11 cellular contexts compared by ENCODE assay signal in the genomic region with DNA sequence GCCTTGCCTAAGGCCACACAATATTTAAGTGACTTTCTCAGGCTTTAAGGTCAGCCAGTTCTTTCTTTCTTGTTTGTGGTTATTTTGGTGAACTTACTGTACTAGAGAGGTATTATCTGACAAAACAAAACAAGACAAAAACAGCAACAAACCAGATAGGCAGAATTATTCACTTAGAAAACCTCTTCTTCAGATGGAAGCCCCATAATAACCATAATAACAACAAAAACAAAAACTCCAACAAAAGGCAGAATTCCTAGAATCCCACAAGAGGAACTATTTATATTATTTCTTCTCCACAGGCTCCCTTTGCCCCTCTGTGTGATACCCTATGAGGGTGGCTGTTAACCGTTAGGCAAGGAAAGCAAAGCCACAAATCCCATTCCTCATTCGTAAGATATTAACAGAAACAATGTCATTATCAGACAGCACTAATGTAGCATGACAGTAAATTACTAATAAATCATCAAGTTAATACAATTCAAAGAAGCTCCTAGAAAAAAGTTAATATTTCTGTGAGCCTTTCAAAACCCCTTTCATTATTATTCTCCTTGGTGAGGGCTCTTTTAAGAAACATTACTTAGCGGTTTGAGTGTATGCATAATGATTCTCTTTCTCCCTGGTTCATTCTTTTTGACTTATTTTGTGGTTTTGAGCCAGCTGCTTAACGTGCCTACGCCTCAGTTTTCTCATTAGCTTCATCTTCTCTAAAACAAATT.
DNase-seq lines count a peak whose midpoint lies in the region; ATAC-seq, FAIRE-seq and TF ChIP-seq lines count a peak whose summit lies in the region.
"Had no signal": no experiment of that assay in that cellular context is flagged by ENCODE, and none has a peak within 500 bp of the region (broad histone marks: within the 10 kb centered on the region; RNA-seq: fewer than 3 reads in every experiment).

No MANE protein-coding gene starts in this region.

- H3K36me3 Mint-ChIP-seq in activated naive CD8-positive, alpha-beta T cell treated with anti-CD3 and anti-CD28 coated beads, Interleukin-2, amount 50 U/mL, for 24 hours (ENCODE audit: low read depth), result no peaks in the 10 kb centered on the region

- H3K9ac ChIP-seq in Karpas-422 (ENCODE audit: low read length), result no peak overlapping the region
- H3K9ac ChIP-seq: BLaER1 treated with 17β-estradiol and CSF1 and Interleukin-3, amounts not matched to agents 10 nM and 100 nM had no signal

- in situ Hi-C loops in astrocyte of the spinal cord (cut with HindIII; ENCODE audit: low sequenced_read_pairs), result no loop called here

- no peaks in the 10 kb centered on the region; the same call in 1 of the 2 replicates for H3K9me2 ChIP-seq in Karpas-422 (replicated peaks; ENCODE audit: insufficient read depth, low read length)

- H3K79me2 ChIP-seq in Karpas-422 (ENCODE audit: low read length), result no peaks in the 10 kb centered on the region

- H2AFZ ChIP-seq in Karpas-422 (ENCODE audit: low read length), result no peak overlapping the region

- H3K27ac Mint-ChIP-seq in activated naive CD8-positive, alpha-beta T cell treated with anti-CD3 and anti-CD28 coated beads, Interleukin-2, amount 50 U/mL, for 24 hours, result no peak overlapping the region

- no peak overlapping the region for H3K4me3 Mint-ChIP-seq in activated naive CD8-positive, alpha-beta T cell treated with anti-CD3 and anti-CD28 coated beads, Interleukin-2, amount 50 U/mL, for 24 hours

- H3K4me2 ChIP-seq in Karpas-422 (ENCODE audit: low read depth, low read length, poor library complexity, severe bottlenecking), result no peak overlapping the region
- H3K4me2 ChIP-seq: BLaER1 treated with 17β-estradiol and CSF1 and Interleukin-3, amounts not matched to agents 10 nM and 100 nM had no signal

- H3K4me3 ChIP-seq in astrocyte of the spinal cord (ENCODE audit: low read depth, low read length) (no peak overlapping the region), left ventricle myocardium inferior (no peak overlapping the region), Karpas-422 (ENCODE audit: low read length) (no peak overlapping the region)
- H3K4me3 ChIP-seq: BLaER1 treated with 17β-estradiol and CSF1 and Interleukin-3, amounts not matched to agents 10 nM and 100 nM had no signal

- H3K27ac ChIP-seq in left ventricle myocardium inferior (replicated peaks) (no peak overlapping the region), Karpas-422 (ENCODE audit: low read length) (no peak overlapping the region)
- H3K27ac ChIP-seq: BLaER1 treated with 17β-estradiol and CSF1 and Interleukin-3, amounts not matched to agents 10 nM and 100 nM had no signal

- H3K36me3 ChIP-seq in left ventricle myocardium inferior, result no peaks in the 10 kb centered on the region
- H3K36me3 ChIP-seq in Karpas-422 (ENCODE audit: insufficient read depth, low read length), result no peaks in the 10 kb centered on the region
- H3K36me3 ChIP-seq: BLaER1 treated with 17β-estradiol and CSF1 and Interleukin-3, amounts not matched to agents 10 nM and 100 nM had no signal

- peaks cover 15% of the 10 kb centered on the region for H3K27me3 Mint-ChIP-seq in activated naive CD8-positive, alpha-beta T cell treated with anti-CD3 and anti-CD28 coated beads, Interleukin-2, amount 50 U/mL, for 24 hours

- FAIRE-seq in GM18507 (lab: Jason Lieb, UNC), result peak; percentile 81
- FAIRE-seq: GM12892 had no signal

- no peaks in the 10 kb centered on the region for H4K20me1 ChIP-seq in Karpas-422 (ENCODE audit: insufficient read depth, low read depth, low read length)
- H4K20me1 ChIP-seq: BLaER1 treated with 17β-estradiol and CSF1 and Interleukin-3, amounts not matched to agents 10 nM and 100 nM had no signal

- no peaks in the 10 kb centered on the region for H3K9me3 Mint-ChIP-seq in activated naive CD8-positive, alpha-beta T cell treated with anti-CD3 and anti-CD28 coated beads, Interleukin-2, amount 50 U/mL, for 24 hours

- H3K27me3 ChIP-seq in left ventricle myocardium inferior (ENCODE audit: low read depth), result no peaks in the 10 kb centered on the region
- no peaks in the 10 kb centered on the region for H3K27me3 ChIP-seq in Karpas-422 (ENCODE audit: low read length)
- H3K27me3 ChIP-seq: BLaER1 treated with 17β-estradiol and CSF1 and Interleukin-3, amounts not matched to agents 10 nM and 100 nM had no signal

- H3K4me1 Mint-ChIP-seq in activated naive CD8-positive, alpha-beta T cell treated with anti-CD3 and anti-CD28 coated beads, Interleukin-2, amount 50 U/mL, for 24 hours, result peaks cover 9% of the 10 kb centered on the region

- ATAC-seq in GM21529 (IDR thresholded peaks at IDR 0.05; ENCODE audit: unreplicated experiment) (peak; percentile 84), HG03175 (IDR thresholded peaks at IDR 0.05; ENCODE audit: unreplicated experiment) (peak; percentile 74)
- ATAC-seq in activated naive CD8-positive, alpha-beta T cell treated with anti-CD3 and anti-CD28 coated beads, Interleukin-2, amount 50 U/mL, for 24 hours, result no peak

- H3K4me1 ChIP-seq in left ventricle myocardium inferior (peaks cover 14% of the 10 kb centered on the region), Karpas-422 (ENCODE audit: low read length) (no peaks in the 10 kb centered on the region)

- TF ChIP-seq CTCF in astrocyte of the spinal cord (IDR thresholded peaks at IDR 0.05; ENCODE audit: low read depth, low read length) (no peak), left ventricle myocardium inferior (IDR thresholded peaks at IDR 0.05; ENCODE audit: borderline replicate concordance) (no peak)

- DNase-seq in GM18507 (ENCODE audit: extremely low spot score, insufficient read length, low read depth), result no peak
- peak; percentile 40 for DNase-seq in astrocyte of the spinal cord (ENCODE audit: low read depth, low spot score)
- no peak for DNase-seq in activated naive CD8-positive, alpha-beta T cell treated with anti-CD3 and anti-CD28 coated beads, Interleukin-2, amount 50 U/mL, for 24 hours
- no peak for DNase-seq in left ventricle myocardium inferior
- no peak for DNase-seq in Karpas-422
- no peak for DNase-seq in Kasumi-1 (lab: John Stamatoyannopoulos, UW)
- DNase-seq: NCI-H1436 had no signal

- H3K9me3 ChIP-seq in left ventricle myocardium inferior (replicated peaks), result no peaks in the 10 kb centered on the region
- H3K9me3 ChIP-seq in Karpas-422 (ENCODE audit: low read length), result no peaks in the 10 kb centered on the region

- intact Hi-C loops in left ventricle myocardium inferior (cut with micrococcal nuclease), result no loop called here
